ENCODE assay signal across 9 cellular contexts in genomic region chr3:33063651-33064051, GRCh38. TPM values are rescaled to one million over a fixed set of nuclear protein-coding genes. Genes with fewer than 3 reads are reported as not detected.
DNase-seq lines count a peak whose midpoint lies in the region; ATAC-seq and TF ChIP-seq lines count a peak whose summit lies in the region.
"Had no signal": no experiment of that assay in that cellular context is flagged by ENCODE, and none has a peak within 500 bp of the region (broad histone marks: within the 10 kb centered on the region; RNA-seq: fewer than 3 reads in every experiment).

No MANE protein-coding gene starts in this region.

- intact Hi-C loops in left lung (cut with DNase I) = no loop called here

- no peaks in the 10 kb centered on the region for H3K27me3 Mint-ChIP-seq in activated T-cell treated with anti-CD3 and anti-CD28 coated beads, Interleukin-2, amount 50 U/mL, for 24 hours

- DNase-seq in GM12865 (ENCODE audit: low read depth) (peak; percentile 64), skeletal muscle cell (ENCODE audit: low read depth) (peak; percentile 16), left lung (no peak), kidney tubule cell (ENCODE audit: low spot score) (no peak)
- peak; percentile 68 for DNase-seq in activated T-cell treated with anti-CD3 and anti-CD28 coated beads, Interleukin-2, amount 50 U/mL, for 24 hours
- DNase-seq: NCI-H1436 had no signal

- H3K27ac ChIP-seq in left lung = no peak overlapping the region

- no peak overlapping the region for H3K4me3 ChIP-seq in GM12865 (ENCODE audit: low read depth, low read length)
- no peak overlapping the region for H3K4me3 ChIP-seq in skeletal muscle cell (ENCODE audit: low read depth, low read length)
- H3K4me3 ChIP-seq in left lung = no peak overlapping the region

- peaks cover 73% of the 10 kb centered on the region for H3K36me3 Mint-ChIP-seq in activated T-cell treated with anti-CD3 and anti-CD28 coated beads, Interleukin-2, amount 50 U/mL, for 24 hours (ENCODE audit: low read depth)

- H3K9me3 Mint-ChIP-seq in activated T-cell treated with anti-CD3 and anti-CD28 coated beads, Interleukin-2, amount 50 U/mL, for 24 hours = peaks cover 2% of the 10 kb centered on the region

- H3K27ac Mint-ChIP-seq in activated T-cell treated with anti-CD3 and anti-CD28 coated beads, Interleukin-2, amount 50 U/mL, for 24 hours = peak overlapping the region; percentile 96

- no peak for TF ChIP-seq CTCF in GM12865 (IDR thresholded peaks at IDR 0.05; ENCODE audit: insufficient read depth, low read depth, low read length, missing control alignments)
- TF ChIP-seq CTCF in left lung (IDR thresholded peaks at IDR 0.05) = no peak

- no peaks in the 10 kb centered on the region for H3K27me3 ChIP-seq in left lung

- H3K4me1 Mint-ChIP-seq in activated T-cell treated with anti-CD3 and anti-CD28 coated beads, Interleukin-2, amount 50 U/mL, for 24 hours (ENCODE audit: low read depth) = peaks cover 71% of the 10 kb centered on the region

- H3K4me1 ChIP-seq in left lung = no peaks in the 10 kb centered on the region

- H3K36me3 ChIP-seq in left lung = peaks cover 0 to 95% of the 10 kb centered on the region in 2 donors

- peak; percentile 53 for ATAC-seq in HG03442 (IDR thresholded peaks at IDR 0.05; ENCODE audit: unreplicated experiment)
- no peak for ATAC-seq in HG02610 (IDR thresholded peaks at IDR 0.05; ENCODE audit: unreplicated experiment)
- no peak for ATAC-seq in left lung
- no peak for ATAC-seq in HG02763 (IDR thresholded peaks at IDR 0.05; ENCODE audit: unreplicated experiment)

- peak overlapping the region; percentile 44 for H3K4me3 Mint-ChIP-seq in activated T-cell treated with anti-CD3 and anti-CD28 coated beads, Interleukin-2, amount 50 U/mL, for 24 hours

- no peaks in the 10 kb centered on the region for H3K9me3 ChIP-seq in left lung

RNA-seq across cellular contexts. Expression of gene GLB1, which starts 33.3 kb away (rescaled TPM):
- 10 to 100 TPM; 90.1 to 93.4 TPM for total RNA-seq in left lung

RNA-seq across cellular contexts. Expression of gene TMPPE, which starts 33.3 kb away (rescaled TPM):
- total RNA-seq in left lung = 10 to 100 TPM; 14.4 to 18.7 TPM

RNA-seq across cellular contexts. Expression of gene CRTAP, which starts 50.2 kb away (rescaled TPM):
- total RNA-seq in left lung = 100 to 1,000 TPM; 228 to 238 TPM

Comparison
In these comparisons a context has a peak if more than half of its experiments do, and no peak if none do; other contexts are left out.
1. DNase-seq: peak in GM12865 (single experiment), activated T-cell treated with anti-CD3 and anti-CD28 coated beads, Interleukin-2, amount 50 U/mL, for 24 hours (single experiment) and skeletal muscle cell (single experiment); none in left lung (0 of 2) and kidney tubule cell (single experiment).